Comparison of ENCODE assay signal across 20 cellular contexts in genomic region chr18:55534547-55534946, GRCh38.
DNase-seq lines count a peak whose midpoint lies in the region; ATAC-seq and TF ChIP-seq lines count a peak whose summit lies in the region.
"Had no signal": no experiment of that assay in that cellular context is flagged by ENCODE, and none has a peak within 500 bp of the region (broad histone marks: within the 10 kb centered on the region; RNA-seq: fewer than 3 reads in every experiment).

No MANE protein-coding gene starts in this region.

- peak overlapping the region in 1 of 2 donors; percentile 21 for H3K4me3 Mint-ChIP-seq in stimulated activated naive CD8-positive, alpha-beta T cell treated with anti-CD3 and anti-CD28 coated beads, Interleukin-15, amount 100 ng/mL, for 72 hours
- H3K4me3 Mint-ChIP-seq: dendritic cell treated with granulocyte-macrophage colony-stimulating factor and Interleukin-4, amounts not matched to agents 40 ng/mL and 50 ng/mL, for 4 days had no signal

- ATAC-seq in stimulated activated naive CD8-positive, alpha-beta T cell treated with anti-CD3 and anti-CD28 coated beads, Interleukin-15, amount 100 ng/mL, for 72 hours: peak; percentile 84
- ATAC-seq in stimulated activated naive CD8-positive, alpha-beta T cell treated with anti-CD3 and anti-CD28 coated beads, Interleukin-15, Interleukin-2, amounts not matched to agents 100 U/mL and 50 U/mL, for 24 hours: no peak
- ATAC-seq in HG02981 (IDR thresholded peaks at IDR 0.05; ENCODE audit: unreplicated experiment) (peak; percentile 56), HG03571 (IDR thresholded peaks at IDR 0.05; ENCODE audit: unreplicated experiment) (no peak), HG03565 (IDR thresholded peaks at IDR 0.05; ENCODE audit: unreplicated experiment) (no peak), HG03025 (IDR thresholded peaks at IDR 0.05; ENCODE audit: low FRiP score, unreplicated experiment) (no peak)
- ATAC-seq: left cardiac atrium had no signal

- no peaks in the 10 kb centered on the region for H3K9me3 Mint-ChIP-seq in stimulated activated naive CD8-positive, alpha-beta T cell treated with anti-CD3 and anti-CD28 coated beads, Interleukin-15, amount 100 ng/mL, for 72 hours
- H3K9me3 Mint-ChIP-seq: activated T-helper 2 cell treated with anti-CD3 and anti-CD28 coated beads, Interferon-gamma antibody, Interleukin-2, Interleukin-4, amounts not matched to agents 10 μg/mL and 5 μg/mL and 100 μg/mL, durations not matched to agents 14 hours and 24 hours and 36 hours; dendritic cell treated with granulocyte-macrophage colony-stimulating factor and Interleukin-4, amounts not matched to agents 40 ng/mL and 50 ng/mL, for 4 days had no signal

- H3K27ac Mint-ChIP-seq in stimulated activated naive CD8-positive, alpha-beta T cell treated with anti-CD3 and anti-CD28 coated beads, Interleukin-15, amount 100 ng/mL, for 72 hours: peak overlapping the region in 1 of 2 donors; percentile 64
- H3K27ac Mint-ChIP-seq: activated T-helper 2 cell treated with anti-CD3 and anti-CD28 coated beads, Interferon-gamma antibody, Interleukin-2, Interleukin-4, amounts not matched to agents 10 μg/mL and 5 μg/mL and 100 μg/mL, durations not matched to agents 14 hours and 24 hours and 36 hours; dendritic cell treated with granulocyte-macrophage colony-stimulating factor and Interleukin-4, amounts not matched to agents 40 ng/mL and 50 ng/mL, for 4 days; progenitor cell of endocrine pancreas had no signal

- H3K4me3 ChIP-seq in fibroblast of mammary gland (ENCODE audit: control insufficient read depth, low read depth, low read length): no peak overlapping the region
- H3K4me3 ChIP-seq: esophagus muscularis mucosa, SJCRH30, stomach had no signal

- no peak for DNase-seq in stimulated activated naive CD8-positive, alpha-beta T cell treated with anti-CD3 and anti-CD28 coated beads, Interleukin-15, amount 100 ng/mL, for 72 hours
- no peak for DNase-seq in stimulated activated naive CD8-positive, alpha-beta T cell treated with anti-CD3 and anti-CD28 coated beads, Interleukin-15, Interleukin-2, amounts not matched to agents 100 U/mL and 50 U/mL, for 24 hours
- DNase-seq in fibroblast of mammary gland (ENCODE audit: low read depth): peak; percentile 36
- DNase-seq in NCI-H774 (lab: John Stamatoyannopoulos, UW): no peak
- DNase-seq: activated CD4-positive, alpha-beta T cell treated with anti-CD3 and anti-CD28 coated beads, Interleukin-2, amount 50 U/mL, for 4 hours; Caco-2; GF-D8; left cardiac atrium; NCI-H146; SJCRH30; stomach; T-helper 9 cell had no signal

- H3K27me3 Mint-ChIP-seq in stimulated activated naive CD8-positive, alpha-beta T cell treated with anti-CD3 and anti-CD28 coated beads, Interleukin-15, amount 100 ng/mL, for 72 hours: no peaks in the 10 kb centered on the region
- H3K27me3 Mint-ChIP-seq: dendritic cell treated with granulocyte-macrophage colony-stimulating factor and Interleukin-4, amounts not matched to agents 40 ng/mL and 50 ng/mL, for 4 days; progenitor cell of endocrine pancreas had no signal

- no peak for TF ChIP-seq CTCF in fibroblast of mammary gland (conservative IDR thresholded peaks at IDR 0.05; ENCODE audit: control insufficient read depth, insufficient read depth, low read depth, low read length)

- H3K4me1 Mint-ChIP-seq in stimulated activated naive CD8-positive, alpha-beta T cell treated with anti-CD3 and anti-CD28 coated beads, Interleukin-15, amount 100 ng/mL, for 72 hours: peaks cover 22% of the 10 kb centered on the region

Comparison
In these comparisons a context has a peak if more than half of its experiments do, and no peak if none do; other contexts are left out.
1. ATAC-seq: peak in stimulated activated naive CD8-positive, alpha-beta T cell treated with anti-CD3 and anti-CD28 coated beads, Interleukin-15, amount 100 ng/mL, for 72 hours (single experiment) and HG02981 (single experiment); none in stimulated activated naive CD8-positive, alpha-beta T cell treated with anti-CD3 and anti-CD28 coated beads, Interleukin-15, Interleukin-2, amounts not matched to agents 100 U/mL and 50 U/mL, for 24 hours (single experiment), HG03571 (single experiment), HG03565 (single experiment) and HG03025 (single experiment).